8 cellular contexts compared by ENCODE assay signal in genomic region chr3:17195192-17195611, GRCh38.
A peak's percentile ranks its signal among the peaks of the same experiment; 100 is the strongest.
DNase-seq lines count a peak whose midpoint lies in the region; ATAC-seq and TF ChIP-seq lines count a peak whose summit lies in the region.

No MANE protein-coding gene starts in this region.

- H3K79me2 ChIP-seq in SU-DHL-6 (ENCODE audit: insufficient read depth, low read length), result no peaks in the 10 kb centered on the region

- H3K9me3 ChIP-seq in SU-DHL-6 (ENCODE audit: insufficient read depth, low read length) (no peaks in the 10 kb centered on the region), vagina (no peaks in the 10 kb centered on the region)

- H4K20me1 ChIP-seq in SU-DHL-6 (ENCODE audit: low read depth, low read length), result no peaks in the 10 kb centered on the region

- TF ChIP-seq POLR2A in vagina (IDR thresholded peaks at IDR 0.05), result no peak

- ATAC-seq in GM19351 (IDR thresholded peaks at IDR 0.05; ENCODE audit: unreplicated experiment), result peak; percentile 93
- peak; percentile 95 for ATAC-seq in HG03159 (IDR thresholded peaks at IDR 0.05; ENCODE audit: unreplicated experiment)

- H3K4me3 ChIP-seq in SU-DHL-6 (ENCODE audit: insufficient read depth, low read length, poor library complexity, severe bottlenecking) (no peak overlapping the region), vagina (no peak overlapping the region)

- intact Hi-C loops in vagina (cut with DNase I), result no loop called here

- H3K27me3 ChIP-seq in SU-DHL-6 (ENCODE audit: low read length), result no peaks in the 10 kb centered on the region
- H3K27me3 ChIP-seq in layer of hippocampus (ENCODE audit: control insufficient read depth, insufficient read depth, low read length), result no peaks in the 10 kb centered on the region
- no peaks in the 10 kb centered on the region for H3K27me3 ChIP-seq in vagina

- DNase-seq in GM10266 (ENCODE audit: extremely low spot score), result peak; percentile 66
- DNase-seq in vagina (ENCODE audit: extremely low spot score in 2 of 2), result no peak
- DNase-seq in RKO (ENCODE audit: low spot score), result no peak
- DNase-seq in NCI-H526 treated with DMSO at 0.1 percent for 48 hours (lab: John Stamatoyannopoulos, UW), result no peak

- H3K27ac ChIP-seq in SU-DHL-6 (ENCODE audit: low read depth, low read length) (peak overlapping the region; percentile 37), layer of hippocampus (ENCODE audit: low read depth, low read length) (peak overlapping the region; percentile 79), vagina (no peak overlapping the region)

- H3K36me3 ChIP-seq in SU-DHL-6 (ENCODE audit: low read length) (no peaks in the 10 kb centered on the region), vagina (no peaks in the 10 kb centered on the region)

- no peaks in the 10 kb centered on the region for H3K9me2 ChIP-seq in SU-DHL-6 (replicated peaks; ENCODE audit: insufficient read depth, low read length)

- H3F3A ChIP-seq in SU-DHL-6 (ENCODE audit: insufficient read depth), result no peaks in the 10 kb centered on the region

- peak overlapping the region; percentile 28 for H3K4me2 ChIP-seq in SU-DHL-6 (ENCODE audit: low read depth, low read length, poor library complexity, severe bottlenecking)

- no peak for TF ChIP-seq CTCF in GM10266 (IDR thresholded peaks at IDR 0.05; ENCODE audit: control insufficient read depth, insufficient read depth, low read depth, missing control alignments)
- no peak for TF ChIP-seq CTCF in SU-DHL-6 (IDR thresholded peaks at IDR 0.05; ENCODE audit: insufficient read depth, low read length, poor library complexity, severe bottlenecking)
- no peak for TF ChIP-seq CTCF in vagina (IDR thresholded peaks at IDR 0.05)

- H3K4me1 ChIP-seq in vagina, result peaks cover 15% of the 10 kb centered on the region

- H3K9ac ChIP-seq in SU-DHL-6 (ENCODE audit: low read length), result no peak overlapping the region; the same call in 1 of the 2 replicates

- no peak overlapping the region for H2AFZ ChIP-seq in SU-DHL-6 (ENCODE audit: low read depth, low read length, severe bottlenecking)
